Comparison of ENCODE assay signal across 11 cellular contexts in the genomic region with DNA sequence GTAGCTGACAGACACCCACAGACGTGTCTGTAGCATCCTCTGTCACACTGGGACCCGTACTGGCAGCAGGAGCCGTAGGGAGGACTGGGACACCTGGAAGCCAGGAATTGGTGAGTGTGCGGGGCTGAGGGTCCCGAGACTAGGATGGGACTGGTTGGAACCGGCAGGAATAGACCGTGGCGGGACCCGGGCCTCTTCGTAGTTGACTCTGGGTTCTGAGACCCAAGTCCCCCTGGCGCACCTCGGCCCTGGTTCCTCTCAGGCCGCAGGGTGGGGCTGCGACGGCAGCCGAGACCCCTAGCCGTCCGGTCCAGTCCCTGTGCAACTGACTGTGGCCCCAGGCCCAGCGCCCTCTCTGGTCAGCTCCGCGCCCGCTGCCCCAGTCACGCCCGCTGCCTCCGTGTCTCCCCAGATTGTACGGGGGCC.
A peak's percentile ranks its signal among the peaks of the same experiment; 100 is the strongest.
DNase-seq lines count a peak whose midpoint lies in the region; ATAC-seq and TF ChIP-seq lines count a peak whose summit lies in the region.
"Had no signal": no experiment of that assay in that cellular context is flagged by ENCODE, and none has a peak within 500 bp of the region (broad histone marks: within the 10 kb centered on the region; RNA-seq: fewer than 3 reads in every experiment).

No MANE protein-coding gene starts in this region.

- POLR2A ChIA-PET in SK-N-SH (lab: Yijun Ruan, JAX), result no interaction called here

- WGBS in SK-N-SH (ENCODE audit: low lambda C conversion rate), result 92% methylated on average over 13 of the region's 26 CpGs

- no peaks in the 10 kb centered on the region for H3K9me3 ChIP-seq in muscle layer of colon (ENCODE audit: low read length)
- H3K9me3 ChIP-seq in tibial artery, result no peaks in the 10 kb centered on the region
- peaks cover 13% of the 10 kb centered on the region; the same call in 1 of the 2 replicates for H3K9me3 ChIP-seq in SK-N-SH

- ATAC-seq in GM19328 (IDR thresholded peaks at IDR 0.05; ENCODE audit: unreplicated experiment), result no peak
- ATAC-seq: activated CD4-positive, CD25-positive, alpha-beta regulatory T cell treated with anti-CD3 and anti-CD28 coated beads, Interleukin-2, amount 50 U/mL, for 24 hours had no signal

- TF ChIP-seq CTCF in fibroblast of mammary gland (conservative IDR thresholded peaks at IDR 0.05; ENCODE audit: control insufficient read depth, insufficient read depth, low read depth, low read length) (no peak), tibial artery (IDR thresholded peaks at IDR 0.05) (no peak), SK-N-SH (IDR thresholded peaks at IDR 0.05) (no peak)

- H3K4me3 ChIP-seq in fibroblast of mammary gland (ENCODE audit: control insufficient read depth, low read depth, low read length) (peak overlapping the region; percentile 51), muscle layer of colon (ENCODE audit: low read depth in 1 of 2, low read length in 2 of 2) (peak overlapping the region; percentile 58 to 61), tibial artery (peak overlapping the region; percentile 41 to 46), SK-N-SH (ENCODE audit: low read depth in 2 of 2, low read length in 1 of 2) (no peak overlapping the region; a peak in 1 of 4 replicates)

- H3K4me1 ChIP-seq in muscle layer of colon (ENCODE audit: insufficient read depth, low read length), result no peaks in the 10 kb centered on the region
- peaks cover 0 to 9% (median 7%) of the 10 kb centered on the region in 4 donors for H3K4me1 ChIP-seq in tibial artery
- no peaks in the 10 kb centered on the region for H3K4me1 ChIP-seq in SK-N-SH (ENCODE audit: control insufficient read depth in 1 of 2, insufficient read depth in 2 of 2, low read depth in 1 of 2, low read length in 1 of 2)

- H3K36me3 ChIP-seq in muscle layer of colon (ENCODE audit: insufficient read depth, low read length) (no peaks in the 10 kb centered on the region), tibial artery (no peaks in the 10 kb centered on the region), SK-N-SH (replicated peaks in 1 of 2; ENCODE audit: control insufficient read depth in 1 of 2, insufficient read depth in 2 of 2, low read length in 1 of 2) (no peaks in the 10 kb centered on the region)

- H3K27ac ChIP-seq in muscle layer of colon (ENCODE audit: low read depth, low read length) (no peak overlapping the region), tibial artery (no peak overlapping the region), SK-N-SH (ENCODE audit: low read depth in 2 of 2, low read length in 1 of 2) (no peak overlapping the region)
- H3K27ac ChIP-seq: 22Rv1 had no signal

- H3K9me2 ChIP-seq in SK-N-SH, result no peaks in the 10 kb centered on the region

- no peak for TF ChIP-seq EP300 in SK-N-SH (IDR thresholded peaks at IDR 0.05; ENCODE audit: borderline replicate concordance in 1 of 2, low read depth in 1 of 2, low read length in 1 of 2)

- H3K27me3 ChIP-seq in muscle layer of colon (ENCODE audit: control insufficient read depth in 1 of 2, insufficient read depth in 2 of 2, low read length in 2 of 2) (peaks cover 0 to 7% of the 10 kb centered on the region in 2 donors), tibial artery (peaks cover 0 to 9% of the 10 kb centered on the region in 2 donors), SK-N-SH (ENCODE audit: insufficient read depth) (no peaks in the 10 kb centered on the region)

- no peaks in the 10 kb centered on the region for H3F3A ChIP-seq in SK-N-SH (replicated peaks; ENCODE audit: insufficient read depth)

- H3K79me2 ChIP-seq in SK-N-SH (ENCODE audit: insufficient read depth), result no peaks in the 10 kb centered on the region

- intact Hi-C loops in tibial artery (cut with DNase I; ENCODE audit: low total_unique reads), result no loop called here

- no peaks in the 10 kb centered on the region for H4K20me1 ChIP-seq in SK-N-SH (ENCODE audit: insufficient read depth)

- H3K4me2 ChIP-seq in SK-N-SH, result no peak overlapping the region

- H3K9ac ChIP-seq in muscle layer of colon (ENCODE audit: low read length) (no peak overlapping the region), SK-N-SH (no peak overlapping the region)

- no peak for TF ChIP-seq RAD21 in SK-N-SH (IDR thresholded peaks at IDR 0.05; ENCODE audit: low read length)

- H2AFZ ChIP-seq in SK-N-SH (ENCODE audit: low read depth), result no peak overlapping the region

- CTCF ChIA-PET in SK-N-SH (lab: Yijun Ruan, JAX), result no interaction called here

- DNase-seq in NCI-H748 (lab: John Stamatoyannopoulos, UW; ENCODE audit: unreplicated experiment) (peak; percentile 35), NCI-H748 treated with DMSO at 0.1 percent for 48 hours (lab: John Stamatoyannopoulos, UW) (no peak), fibroblast of mammary gland (ENCODE audit: low read depth) (no peak), tibial artery (no peak), SK-N-SH (no peak)
- no peak for DNase-seq in activated effector memory CD4-positive, alpha-beta T cell treated with Interleukin-2 at 50 U/mL for 16 hours
- DNase-seq: NCI-H524 treated with DMSO at 0.1 percent for 48 hours had no signal

TF ChIP-seq in SK-N-SH, 30 proteins besides CTCF, POLR2A, EP300 and RAD21:
- TF ChIP-seq SIN3A (IDR thresholded peaks at IDR 0.05; ENCODE audit: borderline replicate concordance, low read depth, low read length) (no peak), GABPA (IDR thresholded peaks at IDR 0.05; ENCODE audit: low read depth) (no peak), TCF12 (IDR thresholded peaks at IDR 0.05) (no peak), RFX5 (IDR thresholded peaks at IDR 0.05; ENCODE audit: low read length) (no peak), TEAD4 (IDR thresholded peaks at IDR 0.05; ENCODE audit: borderline replicate concordance, insufficient read depth) (no peak), MXI1 (IDR thresholded peaks at IDR 0.05; ENCODE audit: low read depth, low read length) (no peak), FOXJ3 (CRISPR knock-in tag; IDR thresholded peaks at IDR 0.05) (no peak), ELF1 (IDR thresholded peaks at IDR 0.05) (no peak), TAF1 (IDR thresholded peaks at IDR 0.05; ENCODE audit: borderline replicate concordance, low read depth, low read length) (no peak)

Comparison
In these comparisons a context has a peak if more than half of its experiments do, and no peak if none do; other contexts are left out.
1. H3K4me3 ChIP-seq: peak in fibroblast of mammary gland (single experiment), muscle layer of colon (2 of 2) and tibial artery (2 of 2); none in SK-N-SH (0 of 2).